ENCODE assay signal across 1 cellular context in the genomic region with DNA sequence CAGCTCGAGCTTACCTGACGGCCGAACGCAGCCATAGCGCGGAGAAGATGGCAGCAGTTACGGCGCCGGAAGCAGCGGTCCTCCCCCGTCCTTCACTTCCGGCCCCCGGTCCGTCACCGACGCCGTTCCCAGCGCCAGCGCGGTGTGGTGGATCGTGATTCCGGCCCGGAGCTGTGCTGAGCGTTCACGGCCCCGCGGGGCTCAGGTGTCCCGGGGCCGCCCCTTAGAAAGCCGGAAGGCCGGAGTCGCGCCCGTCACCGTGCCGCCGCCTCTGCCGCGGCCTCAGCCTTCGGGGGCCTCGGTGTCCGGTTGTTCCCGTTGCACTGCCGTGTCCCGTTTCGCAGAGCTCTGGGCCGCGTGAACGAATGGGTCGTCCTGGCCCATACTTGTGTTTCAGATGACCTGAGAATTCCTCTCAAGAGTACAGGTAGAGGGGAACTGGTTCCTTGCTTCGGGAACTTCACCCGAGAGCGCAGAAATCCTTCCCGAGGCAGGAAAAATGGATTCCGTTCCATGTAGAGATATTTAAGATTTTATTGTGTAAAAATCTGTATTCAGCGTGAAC.
TF ChIP-seq lines count a peak whose summit lies in the region.

A gene with protein sequence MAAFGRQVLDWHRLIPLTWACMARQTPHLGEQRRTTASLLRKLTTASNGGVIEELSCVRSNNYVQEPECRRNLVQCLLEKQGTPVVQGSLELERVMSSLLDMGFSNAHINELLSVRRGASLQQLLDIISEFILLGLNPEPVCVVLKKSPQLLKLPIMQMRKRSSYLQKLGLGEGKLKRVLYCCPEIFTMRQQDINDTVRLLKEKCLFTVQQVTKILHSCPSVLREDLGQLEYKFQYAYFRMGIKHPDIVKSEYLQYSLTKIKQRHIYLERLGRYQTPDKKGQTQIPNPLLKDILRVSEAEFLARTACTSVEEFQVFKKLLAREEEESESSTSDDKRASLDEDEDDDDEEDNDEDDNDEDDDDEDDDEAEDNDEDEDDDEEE (minus strand): TSS at position 49 of the 565 bp plus-strand sequence. CDS start 14 bp downstream, at position 35.

TF ChIP-seq in HepG2, 621 proteins besides CTCF, POLR2A, EP300 and RAD21 (continued from another document and continues in another):
- TF ChIP-seq ZNF619 (CRISPR knock-in tag; IDR thresholded peaks at IDR 0.05) (peak; percentile 99), ZSCAN31 (CRISPR knock-in tag; IDR thresholded peaks at IDR 0.05; ENCODE audit: low read depth) (peak; percentile 99), SIN3A (IDR thresholded peaks at IDR 0.05; ENCODE audit: borderline replicate concordance, low read depth, low read length) (peak; percentile 92; the same call in 1 of the 2 replicates), SP5 (CRISPR knock-in tag; IDR thresholded peaks at IDR 0.05; ENCODE audit: borderline replicate concordance, low read depth) (peak; percentile 83), ZMYM2 (CRISPR knock-in tag; IDR thresholded peaks at IDR 0.05) (peak; percentile 87), ZNF235 (CRISPR knock-in tag; IDR thresholded peaks at IDR 0.05; ENCODE audit: borderline replicate concordance) (peak; percentile 97; the same call in 1 of the 2 replicates), RORA (CRISPR knock-in tag; IDR thresholded peaks at IDR 0.05) (no peak), ZNF333 (CRISPR knock-in tag; IDR thresholded peaks at IDR 0.05; ENCODE audit: borderline replicate concordance) (peak; percentile 77), HMG20B (CRISPR knock-in tag; conservative IDR thresholded peaks at IDR 0.05) (peak; percentile 89), SYNCRIP (IDR thresholded peaks at IDR 0.05; ENCODE audit: insufficient read depth, low read depth, low read length) (no peak), MXI1 (IDR thresholded peaks at IDR 0.05; ENCODE audit: borderline replicate concordance, low read depth, low read length) (peak; percentile 92; the same call in 2 of the 3 replicates), ZNF382 (CRISPR knock-in tag; IDR thresholded peaks at IDR 0.05; ENCODE audit: borderline replicate concordance) (no peak), CENPT (CRISPR knock-in tag; IDR thresholded peaks at IDR 0.05; ENCODE audit: low read depth) (0 out of 2 replicates have a peak, but pooled peaks have one; percentile 27), RFX3 (CRISPR knock-in tag; IDR thresholded peaks at IDR 0.05) (no peak; the same call in 1 of the 2 replicates), ZNF746 (CRISPR knock-in tag; IDR thresholded peaks at IDR 0.05) (peak; percentile 91), SMC3 (IDR thresholded peaks at IDR 0.05; ENCODE audit: low read length) (no peak), SKI (IDR thresholded peaks at IDR 0.05; ENCODE audit: partially characterized antibody) (peak; percentile 80), SPEN (CRISPR knock-in tag; IDR thresholded peaks at IDR 0.05; ENCODE audit: low read depth) (peak; percentile 100), ZNF263 (CRISPR knock-in tag; IDR thresholded peaks at IDR 0.05) (peak; percentile 98), ZNF136 (CRISPR knock-in tag; IDR thresholded peaks at IDR 0.05; ENCODE audit: low read depth) (peak; percentile 99), ZFX (CRISPR knock-in tag; IDR thresholded peaks at IDR 0.05; ENCODE audit: low read depth) (peak; percentile 99), FIP1L1 (IDR thresholded peaks at IDR 0.05; ENCODE audit: borderline replicate concordance, insufficient read depth, low read depth, low read length) (peak; percentile 93; the same call in 1 of the 2 replicates), DMAP1 (CRISPR knock-in tag; IDR thresholded peaks at IDR 0.05) (peak; percentile 98), HNRNPLL (IDR thresholded peaks at IDR 0.05; ENCODE audit: low read depth, low read length, poor library complexity, severe bottlenecking) (peak; percentile 82), YEATS4 (CRISPR knock-in tag; IDR thresholded peaks at IDR 0.05; ENCODE audit: borderline replicate concordance) (peak; percentile 99)
- TF ChIP-seq, protein P1, sequence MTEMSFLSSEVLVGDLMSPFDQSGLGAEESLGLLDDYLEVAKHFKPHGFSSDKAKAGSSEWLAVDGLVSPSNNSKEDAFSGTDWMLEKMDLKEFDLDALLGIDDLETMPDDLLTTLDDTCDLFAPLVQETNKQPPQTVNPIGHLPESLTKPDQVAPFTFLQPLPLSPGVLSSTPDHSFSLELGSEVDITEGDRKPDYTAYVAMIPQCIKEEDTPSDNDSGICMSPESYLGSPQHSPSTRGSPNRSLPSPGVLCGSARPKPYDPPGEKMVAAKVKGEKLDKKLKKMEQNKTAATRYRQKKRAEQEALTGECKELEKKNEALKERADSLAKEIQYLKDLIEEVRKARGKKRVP (CRISPR knock-in tag; IDR thresholded peaks at IDR 0.05): peak in 1 of 2 experiments; percentile 83; a peak in 2 of 4 replicates
- TF ChIP-seq, protein P2, sequence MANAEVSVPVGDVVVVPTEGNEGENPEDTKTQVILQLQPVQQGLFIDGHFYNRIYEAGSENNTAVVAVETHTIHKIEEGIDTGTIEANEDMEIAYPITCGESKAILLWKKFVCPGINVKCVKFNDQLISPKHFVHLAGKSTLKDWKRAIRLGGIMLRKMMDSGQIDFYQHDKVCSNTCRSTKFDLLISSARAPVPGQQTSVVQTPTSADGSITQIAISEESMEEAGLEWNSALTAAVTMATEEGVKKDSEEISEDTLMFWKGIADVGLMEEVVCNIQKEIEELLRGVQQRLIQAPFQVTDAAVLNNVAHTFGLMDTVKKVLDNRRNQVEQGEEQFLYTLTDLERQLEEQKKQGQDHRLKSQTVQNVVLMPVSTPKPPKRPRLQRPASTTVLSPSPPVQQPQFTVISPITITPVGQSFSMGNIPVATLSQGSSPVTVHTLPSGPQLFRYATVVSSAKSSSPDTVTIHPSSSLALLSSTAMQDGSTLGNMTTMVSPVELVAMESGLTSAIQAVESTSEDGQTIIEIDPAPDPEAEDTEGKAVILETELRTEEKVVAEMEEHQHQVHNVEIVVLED (CRISPR knock-in tag; IDR thresholded peaks at IDR 0.05; ENCODE audit: borderline replicate concordance): peak; percentile 94
- TF ChIP-seq, protein P3, sequence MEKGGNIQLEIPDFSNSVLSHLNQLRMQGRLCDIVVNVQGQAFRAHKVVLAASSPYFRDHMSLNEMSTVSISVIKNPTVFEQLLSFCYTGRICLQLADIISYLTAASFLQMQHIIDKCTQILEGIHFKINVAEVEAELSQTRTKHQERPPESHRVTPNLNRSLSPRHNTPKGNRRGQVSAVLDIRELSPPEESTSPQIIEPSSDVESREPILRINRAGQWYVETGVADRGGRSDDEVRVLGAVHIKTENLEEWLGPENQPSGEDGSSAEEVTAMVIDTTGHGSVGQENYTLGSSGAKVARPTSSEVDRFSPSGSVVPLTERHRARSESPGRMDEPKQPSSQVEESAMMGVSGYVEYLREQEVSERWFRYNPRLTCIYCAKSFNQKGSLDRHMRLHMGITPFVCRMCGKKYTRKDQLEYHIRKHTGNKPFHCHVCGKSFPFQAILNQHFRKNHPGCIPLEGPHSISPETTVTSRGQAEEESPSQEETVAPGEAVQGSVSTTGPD (CRISPR knock-in tag; IDR thresholded peaks at IDR 0.05): no peak
- TF ChIP-seq, protein P4, sequence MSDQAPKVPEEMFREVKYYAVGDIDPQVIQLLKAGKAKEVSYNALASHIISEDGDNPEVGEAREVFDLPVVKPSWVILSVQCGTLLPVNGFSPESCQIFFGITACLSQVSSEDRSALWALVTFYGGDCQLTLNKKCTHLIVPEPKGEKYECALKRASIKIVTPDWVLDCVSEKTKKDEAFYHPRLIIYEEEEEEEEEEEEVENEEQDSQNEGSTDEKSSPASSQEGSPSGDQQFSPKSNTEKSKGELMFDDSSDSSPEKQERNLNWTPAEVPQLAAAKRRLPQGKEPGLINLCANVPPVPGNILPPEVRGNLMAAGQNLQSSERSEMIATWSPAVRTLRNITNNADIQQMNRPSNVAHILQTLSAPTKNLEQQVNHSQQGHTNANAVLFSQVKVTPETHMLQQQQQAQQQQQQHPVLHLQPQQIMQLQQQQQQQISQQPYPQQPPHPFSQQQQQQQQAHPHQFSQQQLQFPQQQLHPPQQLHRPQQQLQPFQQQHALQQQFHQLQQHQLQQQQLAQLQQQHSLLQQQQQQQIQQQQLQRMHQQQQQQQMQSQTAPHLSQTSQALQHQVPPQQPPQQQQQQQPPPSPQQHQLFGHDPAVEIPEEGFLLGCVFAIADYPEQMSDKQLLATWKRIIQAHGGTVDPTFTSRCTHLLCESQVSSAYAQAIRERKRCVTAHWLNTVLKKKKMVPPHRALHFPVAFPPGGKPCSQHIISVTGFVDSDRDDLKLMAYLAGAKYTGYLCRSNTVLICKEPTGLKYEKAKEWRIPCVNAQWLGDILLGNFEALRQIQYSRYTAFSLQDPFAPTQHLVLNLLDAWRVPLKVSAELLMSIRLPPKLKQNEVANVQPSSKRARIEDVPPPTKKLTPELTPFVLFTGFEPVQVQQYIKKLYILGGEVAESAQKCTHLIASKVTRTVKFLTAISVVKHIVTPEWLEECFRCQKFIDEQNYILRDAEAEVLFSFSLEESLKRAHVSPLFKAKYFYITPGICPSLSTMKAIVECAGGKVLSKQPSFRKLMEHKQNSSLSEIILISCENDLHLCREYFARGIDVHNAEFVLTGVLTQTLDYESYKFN (CRISPR knock-in tag; conservative IDR thresholded peaks at IDR 0.05): peak; percentile 72
- TF ChIP-seq, protein P5, sequence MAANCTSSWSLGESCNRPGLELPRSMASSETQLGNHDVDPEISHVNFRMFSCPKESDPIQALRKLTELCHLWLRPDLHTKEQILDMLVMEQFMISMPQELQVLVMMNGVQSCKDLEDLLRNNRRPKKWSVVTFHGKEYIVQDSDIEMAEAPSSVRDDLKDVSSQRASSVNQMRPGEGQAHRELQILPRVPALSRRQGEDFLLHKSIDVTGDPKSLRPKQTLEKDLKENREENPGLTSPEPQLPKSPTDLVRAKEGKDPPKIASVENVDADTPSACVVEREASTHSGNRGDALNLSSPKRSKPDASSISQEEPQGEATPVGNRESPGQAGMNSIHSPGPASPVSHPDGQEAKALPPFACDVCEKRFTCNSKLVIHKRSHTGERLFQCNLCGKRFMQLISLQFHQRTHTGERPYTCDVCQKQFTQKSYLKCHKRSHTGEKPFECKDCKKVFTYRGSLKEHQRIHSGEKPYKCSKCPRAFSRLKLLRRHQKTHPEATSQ (CRISPR knock-in tag; IDR thresholded peaks at IDR 0.05; ENCODE audit: borderline replicate concordance): peak; percentile 58; the same call in 1 of the 2 replicates
- TF ChIP-seq, protein P6, sequence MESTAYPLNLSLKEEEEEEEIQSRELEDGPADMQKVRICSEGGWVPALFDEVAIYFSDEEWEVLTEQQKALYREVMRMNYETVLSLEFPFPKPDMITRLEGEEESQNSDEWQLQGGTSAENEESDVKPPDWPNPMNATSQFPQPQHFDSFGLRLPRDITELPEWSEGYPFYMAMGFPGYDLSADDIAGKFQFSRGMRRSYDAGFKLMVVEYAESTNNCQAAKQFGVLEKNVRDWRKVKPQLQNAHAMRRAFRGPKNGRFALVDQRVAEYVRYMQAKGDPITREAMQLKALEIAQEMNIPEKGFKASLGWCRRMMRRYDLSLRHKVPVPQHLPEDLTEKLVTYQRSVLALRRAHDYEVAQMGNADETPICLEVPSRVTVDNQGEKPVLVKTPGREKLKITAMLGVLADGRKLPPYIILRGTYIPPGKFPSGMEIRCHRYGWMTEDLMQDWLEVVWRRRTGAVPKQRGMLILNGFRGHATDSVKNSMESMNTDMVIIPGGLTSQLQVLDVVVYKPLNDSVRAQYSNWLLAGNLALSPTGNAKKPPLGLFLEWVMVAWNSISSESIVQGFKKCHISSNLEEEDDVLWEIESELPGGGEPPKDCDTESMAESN (CRISPR knock-in tag; conservative IDR thresholded peaks at IDR 0.05): peak; percentile 100
- TF ChIP-seq, protein P7, sequence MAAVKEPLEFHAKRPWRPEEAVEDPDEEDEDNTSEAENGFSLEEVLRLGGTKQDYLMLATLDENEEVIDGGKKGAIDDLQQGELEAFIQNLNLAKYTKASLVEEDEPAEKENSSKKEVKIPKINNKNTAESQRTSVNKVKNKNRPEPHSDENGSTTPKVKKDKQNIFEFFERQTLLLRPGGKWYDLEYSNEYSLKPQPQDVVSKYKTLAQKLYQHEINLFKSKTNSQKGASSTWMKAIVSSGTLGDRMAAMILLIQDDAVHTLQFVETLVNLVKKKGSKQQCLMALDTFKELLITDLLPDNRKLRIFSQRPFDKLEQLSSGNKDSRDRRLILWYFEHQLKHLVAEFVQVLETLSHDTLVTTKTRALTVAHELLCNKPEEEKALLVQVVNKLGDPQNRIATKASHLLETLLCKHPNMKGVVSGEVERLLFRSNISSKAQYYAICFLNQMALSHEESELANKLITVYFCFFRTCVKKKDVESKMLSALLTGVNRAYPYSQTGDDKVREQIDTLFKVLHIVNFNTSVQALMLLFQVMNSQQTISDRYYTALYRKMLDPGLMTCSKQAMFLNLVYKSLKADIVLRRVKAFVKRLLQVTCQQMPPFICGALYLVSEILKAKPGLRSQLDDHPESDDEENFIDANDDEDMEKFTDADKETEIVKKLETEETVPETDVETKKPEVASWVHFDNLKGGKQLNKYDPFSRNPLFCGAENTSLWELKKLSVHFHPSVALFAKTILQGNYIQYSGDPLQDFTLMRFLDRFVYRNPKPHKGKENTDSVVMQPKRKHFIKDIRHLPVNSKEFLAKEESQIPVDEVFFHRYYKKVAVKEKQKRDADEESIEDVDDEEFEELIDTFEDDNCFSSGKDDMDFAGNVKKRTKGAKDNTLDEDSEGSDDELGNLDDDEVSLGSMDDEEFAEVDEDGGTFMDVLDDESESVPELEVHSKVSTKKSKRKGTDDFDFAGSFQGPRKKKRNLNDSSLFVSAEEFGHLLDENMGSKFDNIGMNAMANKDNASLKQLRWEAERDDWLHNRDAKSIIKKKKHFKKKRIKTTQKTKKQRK (IDR thresholded peaks at IDR 0.05; ENCODE audit: low read length): no peak
- TF ChIP-seq, protein P8, sequence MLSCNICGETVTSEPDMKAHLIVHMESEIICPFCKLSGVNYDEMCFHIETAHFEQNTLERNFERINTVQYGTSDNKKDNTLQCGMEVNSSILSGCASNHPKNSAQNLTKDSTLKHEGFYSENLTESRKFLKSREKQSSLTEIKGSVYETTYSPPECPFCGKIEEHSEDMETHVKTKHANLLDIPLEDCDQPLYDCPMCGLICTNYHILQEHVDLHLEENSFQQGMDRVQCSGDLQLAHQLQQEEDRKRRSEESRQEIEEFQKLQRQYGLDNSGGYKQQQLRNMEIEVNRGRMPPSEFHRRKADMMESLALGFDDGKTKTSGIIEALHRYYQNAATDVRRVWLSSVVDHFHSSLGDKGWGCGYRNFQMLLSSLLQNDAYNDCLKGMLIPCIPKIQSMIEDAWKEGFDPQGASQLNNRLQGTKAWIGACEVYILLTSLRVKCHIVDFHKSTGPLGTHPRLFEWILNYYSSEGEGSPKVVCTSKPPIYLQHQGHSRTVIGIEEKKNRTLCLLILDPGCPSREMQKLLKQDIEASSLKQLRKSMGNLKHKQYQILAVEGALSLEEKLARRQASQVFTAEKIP (CRISPR knock-in tag; IDR thresholded peaks at IDR 0.05; ENCODE audit: borderline replicate concordance): no peak
- TF ChIP-seq, protein P9, sequence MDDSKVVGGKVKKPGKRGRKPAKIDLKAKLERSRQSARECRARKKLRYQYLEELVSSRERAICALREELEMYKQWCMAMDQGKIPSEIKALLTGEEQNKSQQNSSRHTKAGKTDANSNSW (CRISPR knock-in tag; IDR thresholded peaks at IDR 0.05; ENCODE audit: borderline replicate concordance): peak; percentile 98
- TF ChIP-seq, protein P10, sequence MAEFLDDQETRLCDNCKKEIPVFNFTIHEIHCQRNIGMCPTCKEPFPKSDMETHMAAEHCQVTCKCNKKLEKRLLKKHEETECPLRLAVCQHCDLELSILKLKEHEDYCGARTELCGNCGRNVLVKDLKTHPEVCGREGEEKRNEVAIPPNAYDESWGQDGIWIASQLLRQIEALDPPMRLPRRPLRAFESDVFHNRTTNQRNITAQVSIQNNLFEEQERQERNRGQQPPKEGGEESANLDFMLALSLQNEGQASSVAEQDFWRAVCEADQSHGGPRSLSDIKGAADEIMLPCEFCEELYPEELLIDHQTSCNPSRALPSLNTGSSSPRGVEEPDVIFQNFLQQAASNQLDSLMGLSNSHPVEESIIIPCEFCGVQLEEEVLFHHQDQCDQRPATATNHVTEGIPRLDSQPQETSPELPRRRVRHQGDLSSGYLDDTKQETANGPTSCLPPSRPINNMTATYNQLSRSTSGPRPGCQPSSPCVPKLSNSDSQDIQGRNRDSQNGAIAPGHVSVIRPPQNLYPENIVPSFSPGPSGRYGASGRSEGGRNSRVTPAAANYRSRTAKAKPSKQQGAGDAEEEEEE (CRISPR knock-in tag; IDR thresholded peaks at IDR 0.05; ENCODE audit: borderline replicate concordance): no peak
